ENCODE assay signal across 9 cellular contexts in genomic region chr6:39887692-39888450, GRCh38. TPM values are rescaled to one million over a fixed set of nuclear protein-coding genes. Genes with fewer than 3 reads are reported as not detected.
DNase-seq lines count a peak whose midpoint lies in the region; ATAC-seq, FAIRE-seq and TF ChIP-seq lines count a peak whose summit lies in the region.
"Had no signal": no experiment of that assay in that cellular context is flagged by ENCODE, and none has a peak within 500 bp of the region (broad histone marks: within the 10 kb centered on the region; RNA-seq: fewer than 3 reads in every experiment).

No MANE protein-coding gene starts in this region.

- H3K27me3 ChIP-seq in BJ (ENCODE audit: control insufficient read depth, insufficient read depth, low read length) (no peaks in the 10 kb centered on the region), heart left ventricle (no peaks in the 10 kb centered on the region), pancreas (no peaks in the 10 kb centered on the region), mammary epithelial cell (ENCODE audit: insufficient read depth, low read length) (peaks cover 4% of the 10 kb centered on the region)
- no peaks in the 10 kb centered on the region for H3K27me3 ChIP-seq in effector memory CD4-positive, alpha-beta T cell (replicated peaks; ENCODE audit: control insufficient read depth, insufficient read depth, low read length, poor library complexity, severe bottlenecking)

- DNase-seq in BJ (ENCODE audit: low read depth) (peak; percentile 44), amygdala (lab: John Stamatoyannopoulos, UW) (peak in 53 of 56 donors; percentile 12 to 87 (median 69)), heart left ventricle (peak; percentile 83 to 91 (median 88)), pancreas (peak in 5 of 6 donors; percentile 50 to 84 (median 63)), mammary epithelial cell (no peak), GM10266 (ENCODE audit: extremely low spot score) (no peak)
- no peak for DNase-seq in effector memory CD4-positive, alpha-beta T cell
- DNase-seq: stimulated activated naive CD4-positive, alpha-beta T cell had no signal

- dilution Hi-C loops in mammary epithelial cell (cut with HindIII; ENCODE audit: low sequenced_read_pairs), result no loop called here

- no peaks in the 10 kb centered on the region for H3K79me2 ChIP-seq in mammary epithelial cell (ENCODE audit: insufficient read depth, low read length)

- WGBS in heart left ventricle, 4 donors, result 13 to 17% (median 15%) methylated on average over 12 to 14 of the region's 14 CpGs
- WGBS in pancreas, 2 donors, result 61 to 66% methylated on average over 14 of the region's 14 CpGs
- WGBS in mammary epithelial cell (ENCODE audit: low coverage, missing lambda C conversion rate), result 59% methylated on average over 14 of the region's 14 CpGs

- TF ChIP-seq POLR2A in heart left ventricle (IDR thresholded peaks at IDR 0.05), result no peak

- POLR2A ChIA-PET in BJ (lab: Charles Lee), result no interaction called here

- FAIRE-seq in pancreas (lab: Jason Lieb, UNC), result no peak

- ATAC-seq in heart left ventricle (peak; percentile 92 to 95 (median 93)), pancreas (peak; percentile 69 to 84 (median 79)), GM18861 (IDR thresholded peaks at IDR 0.05; ENCODE audit: unreplicated experiment) (no peak)

- H3K27ac ChIP-seq in heart left ventricle (peak overlapping the region; percentile 28 to 84 (median 71)), pancreas (peak overlapping the region in 3 of 4 donors; percentile 6 to 53 (median 42)), mammary epithelial cell (ENCODE audit: insufficient read depth, low read depth, low read length) (no peak overlapping the region)
- H3K27ac ChIP-seq in effector memory CD4-positive, alpha-beta T cell (ENCODE audit: insufficient read depth, low read length, poor library complexity, severe bottlenecking), result no peak overlapping the region

- H3K4me1 ChIP-seq in heart left ventricle (peaks cover 0 to 45% (median 27%) of the 10 kb centered on the region in 12 donors), pancreas (no peaks in the 10 kb centered on the region), mammary epithelial cell (ENCODE audit: insufficient read depth, low read length) (no peaks in the 10 kb centered on the region)
- no peaks in the 10 kb centered on the region for H3K4me1 ChIP-seq in effector memory CD4-positive, alpha-beta T cell (ENCODE audit: control insufficient read depth, insufficient read depth, low read length, poor library complexity, severe bottlenecking)

- H3K9me3 ChIP-seq in heart left ventricle (no peaks in the 10 kb centered on the region), pancreas (no peaks in the 10 kb centered on the region), mammary epithelial cell (replicated peaks; ENCODE audit: insufficient read depth, low read length) (no peaks in the 10 kb centered on the region)
- no peaks in the 10 kb centered on the region for H3K9me3 ChIP-seq in effector memory CD4-positive, alpha-beta T cell (ENCODE audit: control insufficient read depth, low read length)

- H3K4me3 ChIP-seq in BJ (ENCODE audit: low read depth, low read length) (no peak overlapping the region), heart left ventricle (no peak overlapping the region), pancreas (no peak overlapping the region), mammary epithelial cell (replicated peaks in 1 of 3; ENCODE audit: insufficient read depth in 1 of 3, low read depth in 2 of 3, low read length in 3 of 3) (no peak overlapping the region)
- H3K4me3 ChIP-seq in effector memory CD4-positive, alpha-beta T cell (ENCODE audit: insufficient read depth, low read depth, low read length, poor library complexity, severe bottlenecking), result no peak overlapping the region

- intact Hi-C loops in heart left ventricle (cut with DNase I), result loop anchor here in 5 of 10 donors (5.0 to 10.0 kb wide), 3 partner anchors 93 to 521 kb away; partner anchors contain the start of gene DAAM2 (in 4 of the 5)
- intact Hi-C loops in pancreas (cut with DNase I), result loop anchor here in 1 of 3 donors (10.0 kb wide), 1 partner anchor 523 kb away; no protein-coding TSS in a partner anchor
- intact Hi-C loops in mammary epithelial cell (cut with micrococcal nuclease), result no loop called here

- TF ChIP-seq CTCF in BJ (IDR thresholded peaks at IDR 0.05; ENCODE audit: insufficient read depth, low read depth, low read length) (no peak), heart left ventricle (IDR thresholded peaks at IDR 0.05) (no peak), pancreas (IDR thresholded peaks at IDR 0.05) (no peak), mammary epithelial cell (conservative IDR thresholded peaks at IDR 0.05 in 1 of 2, IDR thresholded peaks at IDR 0.05 in 1 of 2; ENCODE audit: extremely low read depth in 1 of 2, insufficient read depth in 1 of 2, low read depth in 1 of 2, low read length in 2 of 2) (no peak), GM10266 (IDR thresholded peaks at IDR 0.05; ENCODE audit: control insufficient read depth, insufficient read depth, low read depth, missing control alignments) (no peak)

- H3K9ac ChIP-seq in mammary epithelial cell (ENCODE audit: insufficient read depth, low read length), result no peak overlapping the region

- no peak overlapping the region for H2AFZ ChIP-seq in mammary epithelial cell (ENCODE audit: low read depth, low read length)

- in situ Hi-C loops in mammary epithelial cell (cut with MboI; ENCODE audit: low sequenced_read_pairs in 2 of 2), result loop anchor here in 1 of 2 donors (10.0 kb wide), 1 partner anchor 513 kb away; no protein-coding TSS in a partner anchor

- no peak overlapping the region for H3K4me2 ChIP-seq in mammary epithelial cell (ENCODE audit: insufficient read depth, low read depth, low read length)

- no TSS peak for BruUV-seq in mammary epithelial cell (replicated peaks; lab: Mats Ljungman, UMichigan)

- CTCF ChIA-PET in BJ (lab: Yijun Ruan, JAX) (interaction anchor here (1.4 to 1.9 kb wide), 2 partner anchors 16 to 22 kb away, joined by 5 to 6 read pairs; no protein-coding TSS in a partner anchor), mammary epithelial cell (lab: Charles Lee; ENCODE audit: low non-redundant PET) (no interaction called here)

- peaks cover 3% of the 10 kb centered on the region; the same call in 1 of the 2 replicates for H3K36me3 ChIP-seq in BJ (ENCODE audit: control insufficient read depth, insufficient read depth, low read length)
- peaks cover 0 to 8% (median 0%) of the 10 kb centered on the region in 9 donors for H3K36me3 ChIP-seq in heart left ventricle
- H3K36me3 ChIP-seq in pancreas, result no peaks in the 10 kb centered on the region
- no peaks in the 10 kb centered on the region for H3K36me3 ChIP-seq in effector memory CD4-positive, alpha-beta T cell (ENCODE audit: control insufficient read depth, insufficient read depth, low read length)
- no peaks in the 10 kb centered on the region for H3K36me3 ChIP-seq in mammary epithelial cell (ENCODE audit: insufficient read depth, low read length)

- H4K20me1 ChIP-seq in mammary epithelial cell (ENCODE audit: insufficient read depth, low read length), result no peaks in the 10 kb centered on the region

RNA-seq across cellular contexts. Expression of gene MOCS1, which starts 46.4 kb away (rescaled TPM):
- 9.2 and 13.4 TPM in 2 replicates for polyA plus RNA-seq in BJ (2011; rRNA removed)
- 16.5 and 27.5 TPM in 2 replicates for polyA minus RNA-seq in BJ (2011; rRNA and poly(A)+ RNA removed)
- 10 to 100 TPM; 16.4 to 40.3 (median 25.4) TPM for total RNA-seq in heart left ventricle
- 10 to 100 TPM; 18.6 to 28.0 TPM for polyA plus RNA-seq in heart left ventricle
- total RNA-seq in pancreas, result 10 to 100 TPM in 2 of 6 donors, 1 to 10 TPM in 4; 7.9 to 13.8 (median 8.6) TPM
- polyA plus RNA-seq in pancreas, result 1 to 10 TPM; 6.9 to 8.2 TPM
- 1 to 10 TPM; 5.2 to 7.1 TPM for total RNA-seq in mammary epithelial cell
- 4.4 TPM for polyA plus RNA-seq in mammary epithelial cell
- polyA minus RNA-seq in mammary epithelial cell, result 13.4 TPM

Comparison
In these comparisons a context has a peak if more than half of its experiments do, and no peak if none do; other contexts are left out.
1. DNase-seq: peak in BJ (single experiment), amygdala (53 of 56), heart left ventricle (5 of 5) and pancreas (5 of 6); none in effector memory CD4-positive, alpha-beta T cell (0 of 3), mammary epithelial cell (single experiment) and GM10266 (single experiment).
2. H3K27ac ChIP-seq: peak in heart left ventricle (12 of 12) and pancreas (3 of 4); none in effector memory CD4-positive, alpha-beta T cell (single experiment) and mammary epithelial cell (single experiment).